ENCODE assay signal across 1 cellular context in the genomic region with DNA sequence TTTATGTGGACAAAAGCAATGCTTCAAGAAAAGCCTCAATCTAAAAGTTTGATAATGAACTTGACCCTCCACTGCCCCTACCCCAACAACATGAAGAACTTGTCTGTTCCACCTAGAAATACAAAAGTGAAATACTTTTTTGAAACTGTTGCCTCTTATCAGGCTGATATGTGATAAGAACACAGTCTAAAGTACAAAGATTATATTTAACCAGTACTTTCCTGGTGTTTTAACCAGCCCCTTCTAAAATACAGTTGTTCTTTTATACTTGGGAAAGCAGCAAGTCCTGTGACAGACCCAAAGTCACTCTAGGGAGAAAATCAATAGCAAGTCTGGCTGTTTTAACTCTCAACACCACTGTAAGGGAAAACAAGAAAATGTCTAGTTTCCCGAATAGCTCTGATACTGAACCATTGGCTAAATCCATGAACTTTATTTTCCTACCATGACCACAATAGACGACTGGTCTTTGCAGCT.
TF ChIP-seq lines count a peak whose summit lies in the region.

No MANE protein-coding gene starts in this region.

TF ChIP-seq in HepG2, 621 proteins besides CTCF, POLR2A, EP300 and RAD21 (continued from another document and continues in another):
- TF ChIP-seq, protein P1, sequence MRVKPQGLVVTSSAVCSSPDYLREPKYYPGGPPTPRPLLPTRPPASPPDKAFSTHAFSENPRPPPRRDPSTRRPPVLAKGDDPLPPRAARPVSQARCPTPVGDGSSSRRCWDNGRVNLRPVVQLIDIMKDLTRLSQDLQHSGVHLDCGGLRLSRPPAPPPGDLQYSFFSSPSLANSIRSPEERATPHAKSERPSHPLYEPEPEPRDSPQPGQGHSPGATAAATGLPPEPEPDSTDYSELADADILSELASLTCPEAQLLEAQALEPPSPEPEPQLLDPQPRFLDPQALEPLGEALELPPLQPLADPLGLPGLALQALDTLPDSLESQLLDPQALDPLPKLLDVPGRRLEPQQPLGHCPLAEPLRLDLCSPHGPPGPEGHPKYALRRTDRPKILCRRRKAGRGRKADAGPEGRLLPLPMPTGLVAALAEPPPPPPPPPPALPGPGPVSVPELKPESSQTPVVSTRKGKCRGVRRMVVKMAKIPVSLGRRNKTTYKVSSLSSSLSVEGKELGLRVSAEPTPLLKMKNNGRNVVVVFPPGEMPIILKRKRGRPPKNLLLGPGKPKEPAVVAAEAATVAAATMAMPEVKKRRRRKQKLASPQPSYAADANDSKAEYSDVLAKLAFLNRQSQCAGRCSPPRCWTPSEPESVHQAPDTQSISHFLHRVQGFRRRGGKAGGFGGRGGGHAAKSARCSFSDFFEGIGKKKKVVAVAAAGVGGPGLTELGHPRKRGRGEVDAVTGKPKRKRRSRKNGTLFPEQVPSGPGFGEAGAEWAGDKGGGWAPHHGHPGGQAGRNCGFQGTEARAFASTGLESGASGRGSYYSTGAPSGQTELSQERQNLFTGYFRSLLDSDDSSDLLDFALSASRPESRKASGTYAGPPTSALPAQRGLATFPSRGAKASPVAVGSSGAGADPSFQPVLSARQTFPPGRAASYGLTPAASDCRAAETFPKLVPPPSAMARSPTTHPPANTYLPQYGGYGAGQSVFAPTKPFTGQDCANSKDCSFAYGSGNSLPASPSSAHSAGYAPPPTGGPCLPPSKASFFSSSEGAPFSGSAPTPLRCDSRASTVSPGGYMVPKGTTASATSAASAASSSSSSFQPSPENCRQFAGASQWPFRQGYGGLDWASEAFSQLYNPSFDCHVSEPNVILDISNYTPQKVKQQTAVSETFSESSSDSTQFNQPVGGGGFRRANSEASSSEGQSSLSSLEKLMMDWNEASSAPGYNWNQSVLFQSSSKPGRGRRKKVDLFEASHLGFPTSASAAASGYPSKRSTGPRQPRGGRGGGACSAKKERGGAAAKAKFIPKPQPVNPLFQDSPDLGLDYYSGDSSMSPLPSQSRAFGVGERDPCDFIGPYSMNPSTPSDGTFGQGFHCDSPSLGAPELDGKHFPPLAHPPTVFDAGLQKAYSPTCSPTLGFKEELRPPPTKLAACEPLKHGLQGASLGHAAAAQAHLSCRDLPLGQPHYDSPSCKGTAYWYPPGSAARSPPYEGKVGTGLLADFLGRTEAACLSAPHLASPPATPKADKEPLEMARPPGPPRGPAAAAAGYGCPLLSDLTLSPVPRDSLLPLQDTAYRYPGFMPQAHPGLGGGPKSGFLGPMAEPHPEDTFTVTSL (CRISPR knock-in tag; IDR thresholded peaks at IDR 0.05; ENCODE audit: borderline replicate concordance) = peak; percentile 79; the same call in 1 of the 2 replicates
- TF ChIP-seq GFI1 (CRISPR knock-in tag; IDR thresholded peaks at IDR 0.05; ENCODE audit: borderline replicate concordance) = peak; percentile 68
- peak; percentile 58; the same call in 1 of the 2 replicates for TF ChIP-seq THAP11 (CRISPR knock-in tag; IDR thresholded peaks at IDR 0.05)
- no peak; the same call in 1 of the 2 replicates for TF ChIP-seq YEATS4 (CRISPR knock-in tag; IDR thresholded peaks at IDR 0.05; ENCODE audit: borderline replicate concordance)
- TF ChIP-seq RFX5 (IDR thresholded peaks at IDR 0.05; ENCODE audit: low read depth, low read length) = no peak
- peak; percentile 23 to 64; a peak in 3 of 4 replicates for TF ChIP-seq NR2F1 (CRISPR knock-in tag; IDR thresholded peaks at IDR 0.05)
- no peak for TF ChIP-seq LCORL (IDR thresholded peaks at IDR 0.05)
- peak; percentile 86 for TF ChIP-seq LCORL (CRISPR knock-in tag; IDR thresholded peaks at IDR 0.05)
- TF ChIP-seq ZNF124 (CRISPR knock-in tag; IDR thresholded peaks at IDR 0.05) = peak; percentile 77; the same call in 1 of the 2 replicates
- no peak for TF ChIP-seq ZNF160 (CRISPR knock-in tag; IDR thresholded peaks at IDR 0.05)
- TF ChIP-seq, protein P2, sequence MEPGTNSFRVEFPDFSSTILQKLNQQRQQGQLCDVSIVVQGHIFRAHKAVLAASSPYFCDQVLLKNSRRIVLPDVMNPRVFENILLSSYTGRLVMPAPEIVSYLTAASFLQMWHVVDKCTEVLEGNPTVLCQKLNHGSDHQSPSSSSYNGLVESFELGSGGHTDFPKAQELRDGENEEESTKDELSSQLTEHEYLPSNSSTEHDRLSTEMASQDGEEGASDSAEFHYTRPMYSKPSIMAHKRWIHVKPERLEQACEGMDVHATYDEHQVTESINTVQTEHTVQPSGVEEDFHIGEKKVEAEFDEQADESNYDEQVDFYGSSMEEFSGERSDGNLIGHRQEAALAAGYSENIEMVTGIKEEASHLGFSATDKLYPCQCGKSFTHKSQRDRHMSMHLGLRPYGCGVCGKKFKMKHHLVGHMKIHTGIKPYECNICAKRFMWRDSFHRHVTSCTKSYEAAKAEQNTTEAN (CRISPR knock-in tag; conservative IDR thresholded peaks at IDR 0.05) = peak; percentile 61; the same call in 1 of the 2 replicates
- no peak; the same call in 1 of the 2 replicates for TF ChIP-seq ZNF747 (CRISPR knock-in tag; IDR thresholded peaks at IDR 0.05; ENCODE audit: borderline replicate concordance)
- TF ChIP-seq, protein P3, sequence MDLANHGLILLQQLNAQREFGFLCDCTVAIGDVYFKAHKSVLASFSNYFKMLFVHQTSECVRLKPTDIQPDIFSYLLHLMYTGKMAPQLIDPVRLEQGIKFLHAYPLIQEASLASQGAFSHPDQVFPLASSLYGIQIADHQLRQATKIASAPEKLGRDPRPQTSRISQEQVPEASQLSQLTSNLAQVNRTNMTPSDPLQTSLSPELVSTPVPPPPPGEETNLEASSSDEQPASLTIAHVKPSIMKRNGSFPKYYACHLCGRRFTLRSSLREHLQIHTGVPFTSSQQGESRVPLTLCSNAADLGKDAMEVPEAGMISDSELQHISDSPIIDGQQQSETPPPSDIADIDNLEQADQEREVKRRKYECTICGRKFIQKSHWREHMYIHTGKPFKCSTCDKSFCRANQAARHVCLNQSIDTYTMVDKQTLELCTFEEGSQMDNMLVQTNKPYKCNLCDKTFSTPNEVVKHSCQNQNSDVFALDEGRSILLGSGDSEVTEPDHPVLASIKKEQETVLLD (CRISPR knock-in tag; IDR thresholded peaks at IDR 0.05; ENCODE audit: low read depth) = 0 out of 2 replicates have a peak, but pooled peaks have one; percentile 37
- TF ChIP-seq, protein P4, sequence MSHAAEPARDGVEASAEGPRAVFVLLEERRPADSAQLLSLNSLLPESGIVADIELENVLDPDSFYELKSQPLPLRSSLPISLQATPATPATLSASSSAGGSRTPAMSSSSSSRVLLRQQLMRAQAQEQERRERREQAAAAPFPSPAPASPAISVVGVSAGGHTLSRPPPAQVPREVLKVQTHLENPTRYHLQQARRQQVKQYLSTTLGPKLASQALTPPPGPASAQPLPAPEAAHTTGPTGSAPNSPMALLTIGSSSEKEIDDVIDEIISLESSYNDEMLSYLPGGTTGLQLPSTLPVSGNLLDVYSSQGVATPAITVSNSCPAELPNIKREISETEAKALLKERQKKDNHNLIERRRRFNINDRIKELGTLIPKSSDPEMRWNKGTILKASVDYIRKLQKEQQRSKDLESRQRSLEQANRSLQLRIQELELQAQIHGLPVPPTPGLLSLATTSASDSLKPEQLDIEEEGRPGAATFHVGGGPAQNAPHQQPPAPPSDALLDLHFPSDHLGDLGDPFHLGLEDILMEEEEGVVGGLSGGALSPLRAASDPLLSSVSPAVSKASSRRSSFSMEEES (CRISPR knock-in tag; IDR thresholded peaks at IDR 0.05) = peak; percentile 95
- peak; percentile 84 for TF ChIP-seq NR2F2 (IDR thresholded peaks at IDR 0.05; ENCODE audit: borderline replicate concordance, low read depth)
- TF ChIP-seq, protein P5, sequence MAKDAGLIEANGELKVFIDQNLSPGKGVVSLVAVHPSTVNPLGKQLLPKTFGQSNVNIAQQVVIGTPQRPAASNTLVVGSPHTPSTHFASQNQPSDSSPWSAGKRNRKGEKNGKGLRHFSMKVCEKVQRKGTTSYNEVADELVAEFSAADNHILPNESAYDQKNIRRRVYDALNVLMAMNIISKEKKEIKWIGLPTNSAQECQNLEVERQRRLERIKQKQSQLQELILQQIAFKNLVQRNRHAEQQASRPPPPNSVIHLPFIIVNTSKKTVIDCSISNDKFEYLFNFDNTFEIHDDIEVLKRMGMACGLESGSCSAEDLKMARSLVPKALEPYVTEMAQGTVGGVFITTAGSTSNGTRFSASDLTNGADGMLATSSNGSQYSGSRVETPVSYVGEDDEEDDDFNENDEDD (CRISPR knock-in tag; IDR thresholded peaks at IDR 0.05; ENCODE audit: borderline replicate concordance) = no peak
- peak; percentile 75 for TF ChIP-seq FOXA3 (CRISPR knock-in tag; IDR thresholded peaks at IDR 0.05)
- TF ChIP-seq, protein P6, sequence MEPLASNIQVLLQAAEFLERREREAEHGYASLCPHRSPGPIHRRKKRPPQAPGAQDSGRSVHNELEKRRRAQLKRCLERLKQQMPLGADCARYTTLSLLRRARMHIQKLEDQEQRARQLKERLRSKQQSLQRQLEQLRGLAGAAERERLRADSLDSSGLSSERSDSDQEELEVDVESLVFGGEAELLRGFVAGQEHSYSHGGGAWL (CRISPR knock-in tag; IDR thresholded peaks at IDR 0.05) = no peak
- TF ChIP-seq ZNF615 (CRISPR knock-in tag; IDR thresholded peaks at IDR 0.05; ENCODE audit: borderline replicate concordance) = 0 out of 2 replicates have a peak, but pooled peaks have one; percentile 35
- TF ChIP-seq HOXA9 (CRISPR knock-in tag; IDR thresholded peaks at IDR 0.05; ENCODE audit: borderline replicate concordance) = peak; percentile 24; the same call in 1 of the 2 replicates
- TF ChIP-seq FOXA1 (IDR thresholded peaks at IDR 0.05) = no peak
- TF ChIP-seq FOXA1 (CRISPR knock-in tag; IDR thresholded peaks at IDR 0.05) = peak; percentile 68
- TF ChIP-seq ZNF780A (CRISPR knock-in tag; IDR thresholded peaks at IDR 0.05) = 0 out of 2 replicates have a peak, but pooled peaks have one; percentile 52
- peak; percentile 63; the same call in 1 of the 2 replicates for TF ChIP-seq ZNF589 (CRISPR knock-in tag; conservative IDR thresholded peaks at IDR 0.05)
- peak; percentile 61; the same call in 1 of the 2 replicates for TF ChIP-seq ZMYM4 (CRISPR knock-in tag; IDR thresholded peaks at IDR 0.05)
- TF ChIP-seq TBX3 (IDR thresholded peaks at IDR 0.05; ENCODE audit: borderline replicate concordance) = peak; percentile 57; the same call in 1 of the 2 replicates
- TF ChIP-seq NBN (conservative IDR thresholded peaks at IDR 0.05) = no peak
- peak; percentile 96 for TF ChIP-seq GATA4 (IDR thresholded peaks at IDR 0.05; ENCODE audit: borderline replicate concordance, low read depth)
- TF ChIP-seq, protein P7, sequence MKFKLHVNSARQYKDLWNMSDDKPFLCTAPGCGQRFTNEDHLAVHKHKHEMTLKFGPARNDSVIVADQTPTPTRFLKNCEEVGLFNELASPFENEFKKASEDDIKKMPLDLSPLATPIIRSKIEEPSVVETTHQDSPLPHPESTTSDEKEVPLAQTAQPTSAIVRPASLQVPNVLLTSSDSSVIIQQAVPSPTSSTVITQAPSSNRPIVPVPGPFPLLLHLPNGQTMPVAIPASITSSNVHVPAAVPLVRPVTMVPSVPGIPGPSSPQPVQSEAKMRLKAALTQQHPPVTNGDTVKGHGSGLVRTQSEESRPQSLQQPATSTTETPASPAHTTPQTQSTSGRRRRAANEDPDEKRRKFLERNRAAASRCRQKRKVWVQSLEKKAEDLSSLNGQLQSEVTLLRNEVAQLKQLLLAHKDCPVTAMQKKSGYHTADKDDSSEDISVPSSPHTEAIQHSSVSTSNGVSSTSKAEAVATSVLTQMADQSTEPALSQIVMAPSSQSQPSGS (CRISPR knock-in tag; IDR thresholded peaks at IDR 0.05) = peak; percentile 93
- TF ChIP-seq STAG1 (CRISPR knock-in tag; IDR thresholded peaks at IDR 0.05) = no peak
- TF ChIP-seq TBX2 (CRISPR knock-in tag; IDR thresholded peaks at IDR 0.05; ENCODE audit: borderline replicate concordance) = peak; percentile 56; the same call in 1 of the 2 replicates
- TF ChIP-seq, protein P8, sequence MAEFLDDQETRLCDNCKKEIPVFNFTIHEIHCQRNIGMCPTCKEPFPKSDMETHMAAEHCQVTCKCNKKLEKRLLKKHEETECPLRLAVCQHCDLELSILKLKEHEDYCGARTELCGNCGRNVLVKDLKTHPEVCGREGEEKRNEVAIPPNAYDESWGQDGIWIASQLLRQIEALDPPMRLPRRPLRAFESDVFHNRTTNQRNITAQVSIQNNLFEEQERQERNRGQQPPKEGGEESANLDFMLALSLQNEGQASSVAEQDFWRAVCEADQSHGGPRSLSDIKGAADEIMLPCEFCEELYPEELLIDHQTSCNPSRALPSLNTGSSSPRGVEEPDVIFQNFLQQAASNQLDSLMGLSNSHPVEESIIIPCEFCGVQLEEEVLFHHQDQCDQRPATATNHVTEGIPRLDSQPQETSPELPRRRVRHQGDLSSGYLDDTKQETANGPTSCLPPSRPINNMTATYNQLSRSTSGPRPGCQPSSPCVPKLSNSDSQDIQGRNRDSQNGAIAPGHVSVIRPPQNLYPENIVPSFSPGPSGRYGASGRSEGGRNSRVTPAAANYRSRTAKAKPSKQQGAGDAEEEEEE (CRISPR knock-in tag; IDR thresholded peaks at IDR 0.05; ENCODE audit: borderline replicate concordance) = no peak
- peak; percentile 76; the same call in 1 of the 2 replicates for TF ChIP-seq KLF6 (CRISPR knock-in tag; IDR thresholded peaks at IDR 0.05)
- TF ChIP-seq MIER3 (CRISPR knock-in tag; IDR thresholded peaks at IDR 0.05; ENCODE audit: borderline replicate concordance) = peak; percentile 51; the same call in 1 of the 2 replicates
- TF ChIP-seq GTF3A (CRISPR knock-in tag; conservative IDR thresholded peaks at IDR 0.05) = no peak
- peak; percentile 83 for TF ChIP-seq PPARG (CRISPR knock-in tag; conservative IDR thresholded peaks at IDR 0.05)
- peak; percentile 51 for TF ChIP-seq FOSL2 (CRISPR knock-in tag; IDR thresholded peaks at IDR 0.05)
- TF ChIP-seq KAT2B (IDR thresholded peaks at IDR 0.05; ENCODE audit: borderline replicate concordance, low read depth, low read length) = 0 out of 2 replicates have a peak, but pooled peaks have one; percentile 33
- no peak for TF ChIP-seq ZNF333 (CRISPR knock-in tag; IDR thresholded peaks at IDR 0.05; ENCODE audit: borderline replicate concordance)
- TF ChIP-seq, protein P9, sequence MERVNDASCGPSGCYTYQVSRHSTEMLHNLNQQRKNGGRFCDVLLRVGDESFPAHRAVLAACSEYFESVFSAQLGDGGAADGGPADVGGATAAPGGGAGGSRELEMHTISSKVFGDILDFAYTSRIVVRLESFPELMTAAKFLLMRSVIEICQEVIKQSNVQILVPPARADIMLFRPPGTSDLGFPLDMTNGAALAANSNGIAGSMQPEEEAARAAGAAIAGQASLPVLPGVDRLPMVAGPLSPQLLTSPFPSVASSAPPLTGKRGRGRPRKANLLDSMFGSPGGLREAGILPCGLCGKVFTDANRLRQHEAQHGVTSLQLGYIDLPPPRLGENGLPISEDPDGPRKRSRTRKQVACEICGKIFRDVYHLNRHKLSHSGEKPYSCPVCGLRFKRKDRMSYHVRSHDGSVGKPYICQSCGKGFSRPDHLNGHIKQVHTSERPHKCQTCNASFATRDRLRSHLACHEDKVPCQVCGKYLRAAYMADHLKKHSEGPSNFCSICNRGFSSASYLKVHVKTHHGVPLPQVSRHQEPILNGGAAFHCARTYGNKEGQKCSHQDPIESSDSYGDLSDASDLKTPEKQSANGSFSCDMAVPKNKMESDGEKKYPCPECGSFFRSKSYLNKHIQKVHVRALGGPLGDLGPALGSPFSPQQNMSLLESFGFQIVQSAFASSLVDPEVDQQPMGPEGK (CRISPR knock-in tag; IDR thresholded peaks at IDR 0.05) = peak; percentile 80
- TF ChIP-seq, protein P10, sequence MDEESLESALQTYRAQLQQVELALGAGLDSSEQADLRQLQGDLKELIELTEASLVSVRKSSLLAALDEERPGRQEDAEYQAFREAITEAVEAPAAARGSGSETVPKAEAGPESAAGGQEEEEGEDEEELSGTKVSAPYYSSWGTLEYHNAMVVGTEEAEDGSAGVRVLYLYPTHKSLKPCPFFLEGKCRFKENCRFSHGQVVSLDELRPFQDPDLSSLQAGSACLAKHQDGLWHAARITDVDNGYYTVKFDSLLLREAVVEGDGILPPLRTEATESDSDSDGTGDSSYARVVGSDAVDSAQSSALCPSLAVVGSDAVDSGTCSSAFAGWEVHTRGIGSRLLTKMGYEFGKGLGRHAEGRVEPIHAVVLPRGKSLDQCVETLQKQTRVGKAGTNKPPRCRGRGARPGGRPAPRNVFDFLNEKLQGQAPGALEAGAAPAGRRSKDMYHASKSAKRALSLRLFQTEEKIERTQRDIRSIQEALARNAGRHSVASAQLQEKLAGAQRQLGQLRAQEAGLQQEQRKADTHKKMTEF (CRISPR knock-in tag; IDR thresholded peaks at IDR 0.05) = peak; percentile 92
